1 cellular context compared by ENCODE assay signal in the genomic region with DNA sequence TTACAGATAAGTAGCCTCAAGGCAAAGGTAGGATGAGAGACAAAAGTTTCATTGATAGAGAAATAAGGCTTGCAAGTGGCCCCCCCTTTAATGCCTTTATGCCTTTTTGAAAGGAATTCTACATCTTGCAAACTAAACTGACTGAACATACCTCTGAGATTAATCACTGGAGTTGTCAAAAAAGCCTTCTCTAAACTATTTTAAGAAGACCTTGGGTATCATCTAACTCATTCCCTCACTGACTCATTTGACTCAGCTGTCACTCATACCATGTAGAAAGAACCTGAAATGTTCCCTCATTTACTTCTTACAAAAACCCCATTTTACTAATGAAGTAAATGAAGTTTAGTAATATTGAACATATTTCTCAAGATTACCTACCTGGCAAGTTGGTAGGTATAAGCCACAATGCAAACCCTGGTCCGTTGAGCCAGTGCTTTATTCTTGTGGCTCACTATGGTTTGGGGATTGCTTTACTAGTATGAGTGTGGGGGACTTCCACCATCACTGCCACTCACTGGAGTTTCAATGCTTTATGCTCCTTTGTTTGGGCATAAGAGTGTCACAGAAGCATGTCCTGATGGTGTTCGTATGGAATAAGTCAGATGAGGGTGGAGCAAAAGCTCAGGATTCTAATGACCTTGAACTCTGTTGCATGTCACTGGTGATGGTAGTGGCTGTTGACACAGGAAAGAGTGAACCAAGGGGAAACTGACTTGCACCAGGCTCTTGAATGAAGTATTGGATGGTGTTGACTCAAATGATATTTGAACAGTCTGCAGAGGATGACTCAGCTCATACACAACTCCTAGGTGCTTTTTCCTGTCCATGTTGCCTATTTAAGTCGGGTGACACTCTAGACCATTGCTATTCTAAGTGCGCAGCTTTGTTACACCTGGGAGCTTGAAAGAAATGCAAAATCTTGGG.
TF ChIP-seq lines count a peak whose summit lies in the region.

No MANE protein-coding gene starts in this region.

TF ChIP-seq in GM23338, 12 proteins besides CTCF, POLR2A, EP300 and RAD21 (continued from another document):
- TF ChIP-seq, protein P1, sequence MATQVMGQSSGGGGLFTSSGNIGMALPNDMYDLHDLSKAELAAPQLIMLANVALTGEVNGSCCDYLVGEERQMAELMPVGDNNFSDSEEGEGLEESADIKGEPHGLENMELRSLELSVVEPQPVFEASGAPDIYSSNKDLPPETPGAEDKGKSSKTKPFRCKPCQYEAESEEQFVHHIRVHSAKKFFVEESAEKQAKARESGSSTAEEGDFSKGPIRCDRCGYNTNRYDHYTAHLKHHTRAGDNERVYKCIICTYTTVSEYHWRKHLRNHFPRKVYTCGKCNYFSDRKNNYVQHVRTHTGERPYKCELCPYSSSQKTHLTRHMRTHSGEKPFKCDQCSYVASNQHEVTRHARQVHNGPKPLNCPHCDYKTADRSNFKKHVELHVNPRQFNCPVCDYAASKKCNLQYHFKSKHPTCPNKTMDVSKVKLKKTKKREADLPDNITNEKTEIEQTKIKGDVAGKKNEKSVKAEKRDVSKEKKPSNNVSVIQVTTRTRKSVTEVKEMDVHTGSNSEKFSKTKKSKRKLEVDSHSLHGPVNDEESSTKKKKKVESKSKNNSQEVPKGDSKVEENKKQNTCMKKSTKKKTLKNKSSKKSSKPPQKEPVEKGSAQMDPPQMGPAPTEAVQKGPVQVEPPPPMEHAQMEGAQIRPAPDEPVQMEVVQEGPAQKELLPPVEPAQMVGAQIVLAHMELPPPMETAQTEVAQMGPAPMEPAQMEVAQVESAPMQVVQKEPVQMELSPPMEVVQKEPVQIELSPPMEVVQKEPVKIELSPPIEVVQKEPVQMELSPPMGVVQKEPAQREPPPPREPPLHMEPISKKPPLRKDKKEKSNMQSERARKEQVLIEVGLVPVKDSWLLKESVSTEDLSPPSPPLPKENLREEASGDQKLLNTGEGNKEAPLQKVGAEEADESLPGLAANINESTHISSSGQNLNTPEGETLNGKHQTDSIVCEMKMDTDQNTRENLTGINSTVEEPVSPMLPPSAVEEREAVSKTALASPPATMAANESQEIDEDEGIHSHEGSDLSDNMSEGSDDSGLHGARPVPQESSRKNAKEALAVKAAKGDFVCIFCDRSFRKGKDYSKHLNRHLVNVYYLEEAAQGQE (IDR thresholded peaks at IDR 0.05; ENCODE audit: unreplicated experiment), result no peak
- TF ChIP-seq EZH2phosphoT487 (IDR thresholded peaks at IDR 0.05; ENCODE audit: unreplicated experiment) (no peak), JUNB (IDR thresholded peaks at IDR 0.05; ENCODE audit: unreplicated experiment) (no peak), CREB1 (CRISPR knock-in tag; IDR thresholded peaks at IDR 0.05; ENCODE audit: low read depth) (no peak), ZNF331 (CRISPR knock-in tag; IDR thresholded peaks at IDR 0.05; ENCODE audit: low read depth) (no peak), EZH2 (IDR thresholded peaks at IDR 0.05; ENCODE audit: low read depth, unreplicated experiment) (no peak)
